In the genomic region with DNA sequence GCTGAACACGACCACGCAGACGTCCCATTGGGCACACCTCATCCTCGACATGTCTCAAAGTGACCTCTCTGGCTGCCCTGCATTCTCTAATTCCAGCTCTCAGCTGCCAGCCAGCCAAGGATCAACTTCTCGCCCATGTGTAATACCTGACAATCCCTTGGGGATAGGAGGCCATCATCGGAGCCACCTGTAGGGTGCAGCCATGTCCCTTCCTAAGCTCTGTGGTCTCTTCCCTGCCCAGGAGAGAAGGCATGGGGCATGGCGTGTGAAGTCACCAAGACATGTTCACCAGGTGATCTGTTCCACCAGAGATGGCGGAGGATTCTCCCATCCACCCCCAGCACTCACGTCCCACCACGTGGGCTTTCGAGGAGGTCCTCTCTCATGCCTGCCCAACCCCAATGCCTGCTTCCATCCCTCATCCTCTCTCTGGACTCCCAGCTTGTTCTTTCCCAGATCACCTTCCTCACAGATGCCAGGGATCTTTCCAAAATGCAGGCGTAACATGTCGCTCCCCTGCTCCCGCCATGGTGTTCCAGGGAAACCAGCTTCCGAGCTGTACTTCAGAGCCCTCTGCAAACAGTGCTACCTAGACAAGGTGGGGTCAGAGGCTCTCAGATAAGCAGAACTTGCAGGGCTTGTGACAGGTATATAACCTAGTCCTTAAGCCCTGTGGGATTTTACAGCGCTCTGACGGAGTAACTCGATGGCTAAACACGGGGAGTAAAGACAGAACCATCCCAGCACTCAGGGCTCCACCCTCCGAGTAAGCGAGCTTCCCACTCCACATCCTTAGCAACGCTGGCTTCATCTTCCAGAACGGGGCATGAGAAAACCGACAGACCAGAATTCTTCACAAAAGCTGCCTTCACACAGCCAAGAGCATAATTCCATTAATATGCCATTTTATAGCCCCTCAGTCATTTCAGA, we compare ENCODE assay signal across 20 cellular contexts. TPM values are rescaled to one million over a fixed set of nuclear protein-coding genes. Genes with fewer than 3 reads are reported as not detected.
DNase-seq lines count a peak whose midpoint lies in the region; ATAC-seq and TF ChIP-seq lines count a peak whose summit lies in the region.
"Had no signal": no experiment of that assay in that cellular context is flagged by ENCODE, and none has a peak within 500 bp of the region (broad histone marks: within the 10 kb centered on the region; RNA-seq: fewer than 3 reads in every experiment).

No MANE protein-coding gene starts in this region.

- intact Hi-C loops in MCF 10A (cut with micrococcal nuclease): no loop called here
- intact Hi-C loops in mammary epithelial cell (cut with micrococcal nuclease): no loop called here

- ATAC-seq in HG03378 (IDR thresholded peaks at IDR 0.05; ENCODE audit: unreplicated experiment): no peak
- ATAC-seq: T-helper 17 cell had no signal

- no peak overlapping the region for H3K27ac ChIP-seq in mammary epithelial cell (ENCODE audit: insufficient read depth, low read depth, low read length)
- no peak overlapping the region for H3K27ac ChIP-seq in smooth muscle cell (ENCODE audit: low read depth)
- H3K27ac ChIP-seq: 22Rv1, thoracic aorta had no signal

- peaks cover 17% of the 10 kb centered on the region for H3K36me3 Mint-ChIP-seq in MCF 10A (ENCODE audit: insufficient read depth, unreplicated experiment)
- H3K36me3 Mint-ChIP-seq: activated naive CD4-positive, alpha-beta T cell treated with anti-CD3 and anti-CD28 coated beads, Interleukin-2, amount 50 U/mL, for 24 hours had no signal

- no peak overlapping the region for H3K9ac ChIP-seq in mammary epithelial cell (ENCODE audit: insufficient read depth, low read length)
- no peak overlapping the region for H3K9ac ChIP-seq in smooth muscle cell (ENCODE audit: low read depth)

- no peak overlapping the region for H3K4me3 Mint-ChIP-seq in MCF 10A (ENCODE audit: unreplicated experiment)
- H3K4me3 Mint-ChIP-seq: activated naive CD4-positive, alpha-beta T cell treated with anti-CD3 and anti-CD28 coated beads, Interleukin-2, amount 50 U/mL, for 24 hours; memory B cell; T-helper 17 cell had no signal

- H3F3A ChIP-seq in smooth muscle cell (ENCODE audit: low read depth): peaks cover 22% of the 10 kb centered on the region

- dilution Hi-C loops in mammary epithelial cell (cut with HindIII; ENCODE audit: low sequenced_read_pairs): no loop called here

- H2AFZ ChIP-seq in mammary epithelial cell (ENCODE audit: low read depth, low read length): no peak overlapping the region
- no peak overlapping the region for H2AFZ ChIP-seq in smooth muscle cell (ENCODE audit: low read depth)

- no peaks in the 10 kb centered on the region for H3K4me1 ChIP-seq in mammary epithelial cell (ENCODE audit: insufficient read depth, low read length)
- H3K4me1 ChIP-seq in smooth muscle cell (ENCODE audit: low read depth): peaks cover 13% of the 10 kb centered on the region
- H3K4me1 ChIP-seq: BE2C had no signal

- H3K4me2 ChIP-seq in mammary epithelial cell (ENCODE audit: insufficient read depth, low read depth, low read length) (no peak overlapping the region), smooth muscle cell (peak overlapping the region; percentile 68)

- H3K9me3 ChIP-seq in mammary epithelial cell (replicated peaks; ENCODE audit: insufficient read depth, low read length) (no peaks in the 10 kb centered on the region), smooth muscle cell (replicated peaks; ENCODE audit: low read depth) (no peaks in the 10 kb centered on the region)
- H3K9me3 ChIP-seq: BE2C, thoracic aorta had no signal

- in situ Hi-C loops in mammary epithelial cell (cut with MboI; ENCODE audit: low sequenced_read_pairs in 2 of 2): no loop called here

- WGBS in mammary epithelial cell (ENCODE audit: low coverage, missing lambda C conversion rate): 92% methylated on average over 16 of the region's 24 CpGs
- 71% methylated on average over 24 of the region's 24 CpGs for WGBS in smooth muscle cell (ENCODE audit: low lambda C conversion rate)

- peaks cover 7% of the 10 kb centered on the region for H3K4me1 Mint-ChIP-seq in MCF 10A (ENCODE audit: insufficient read depth, unreplicated experiment)
- H3K4me1 Mint-ChIP-seq: activated naive CD4-positive, alpha-beta T cell treated with anti-CD3 and anti-CD28 coated beads, Interleukin-2, amount 50 U/mL, for 24 hours had no signal

- POLR2A ChIA-PET in MCF 10A (lab: Yijun Ruan, JAX): interaction anchor here (3.3 kb wide), 1 partner anchor 78 kb away, joined by 9 read pairs; a partner anchor contains a TSS

- DNase-seq in MCF 10A (ENCODE audit: unreplicated experiment) (peak; percentile 12), mammary epithelial cell (no peak), amniotic epithelial cell (ENCODE audit: low read depth) (peak; percentile 42), hepatic stellate cell (ENCODE audit: low spot score) (peak; percentile 44), smooth muscle cell (lab: John Stamatoyannopoulos, UW; ENCODE audit: unreplicated experiment) (no peak), NCI-H1092 treated with DMSO at 0.1 percent for 48 hours (lab: John Stamatoyannopoulos, UW) (no peak), DMS153 treated with DMSO at 0.1 percent for 48 hours (lab: John Stamatoyannopoulos, UW; ENCODE audit: unreplicated experiment) (no peak)
- DNase-seq: activated T-cell treated with anti-CD3 and anti-CD28 coated beads, Interleukin-2, amount 50 U/mL, for 48 hours; BE2C; cortex of kidney; NCI-H187 treated with DMSO at 0.1 percent for 48 hours; SIG-M5; small intestine; T-helper 17 cell had no signal

- H3K27ac Mint-ChIP-seq in MCF 10A (ENCODE audit: low read depth, unreplicated experiment): no peak overlapping the region
- H3K27ac Mint-ChIP-seq: activated naive CD4-positive, alpha-beta T cell treated with anti-CD3 and anti-CD28 coated beads, Interleukin-2, amount 50 U/mL, for 24 hours; memory B cell; nephron; T-helper 17 cell had no signal

- H3K27me3 Mint-ChIP-seq in MCF 10A (ENCODE audit: insufficient read depth, unreplicated experiment): no peaks in the 10 kb centered on the region

- H3K79me2 ChIP-seq in mammary epithelial cell (ENCODE audit: insufficient read depth, low read length) (peaks cover 87% of the 10 kb centered on the region), smooth muscle cell (ENCODE audit: low read depth) (peaks cover 68% of the 10 kb centered on the region)

- H4K20me1 ChIP-seq in mammary epithelial cell (ENCODE audit: insufficient read depth, low read length) (no peaks in the 10 kb centered on the region), smooth muscle cell (ENCODE audit: low read depth) (peaks cover 93% of the 10 kb centered on the region)

- CTCF ChIA-PET in MCF 10A (lab: Yijun Ruan, JAX) (interaction anchor here (0.6 to 1.2 kb wide), 3 partner anchors 10 to 79 kb away, joined by 3 to 5 read pairs (median 4); no protein-coding TSS in a partner anchor), mammary epithelial cell (lab: Charles Lee; ENCODE audit: low non-redundant PET) (no interaction called here)

- TF ChIP-seq CTCF in MCF 10A (IDR thresholded peaks at IDR 0.05; ENCODE audit: unreplicated experiment) (no peak), mammary epithelial cell (conservative IDR thresholded peaks at IDR 0.05 in 1 of 2, IDR thresholded peaks at IDR 0.05 in 1 of 2; ENCODE audit: extremely low read depth in 1 of 2, insufficient read depth in 1 of 2, low read depth in 1 of 2, low read length in 2 of 2) (peak in 1 of 2 donors; percentile 9), smooth muscle cell (IDR thresholded peaks at IDR 0.05; ENCODE audit: borderline replicate concordance, insufficient read depth, poor library complexity, severe bottlenecking) (no peak)

- no peaks in the 10 kb centered on the region for H3K9me3 Mint-ChIP-seq in MCF 10A (ENCODE audit: unreplicated experiment)
- H3K9me3 Mint-ChIP-seq: activated naive CD4-positive, alpha-beta T cell treated with anti-CD3 and anti-CD28 coated beads, Interleukin-2, amount 50 U/mL, for 24 hours; memory B cell; nephron had no signal

- no peak overlapping the region for H3K4me3 ChIP-seq in mammary epithelial cell (replicated peaks in 1 of 3; ENCODE audit: insufficient read depth in 1 of 3, low read depth in 2 of 3, low read length in 3 of 3)
- no peak overlapping the region for H3K4me3 ChIP-seq in smooth muscle cell
- H3K4me3 ChIP-seq: thoracic aorta had no signal

- H3K27me3 ChIP-seq in mammary epithelial cell (ENCODE audit: insufficient read depth, low read length) (no peaks in the 10 kb centered on the region), smooth muscle cell (ENCODE audit: low read depth) (no peaks in the 10 kb centered on the region)

- no TSS peak for BruUV-seq in MCF 10A (replicated peaks; lab: Mats Ljungman, UMichigan)
- no TSS peak for BruUV-seq in mammary epithelial cell (replicated peaks; lab: Mats Ljungman, UMichigan)

- H3K36me3 ChIP-seq in mammary epithelial cell (ENCODE audit: insufficient read depth, low read length): peaks cover 2% of the 10 kb centered on the region
- no peaks in the 10 kb centered on the region for H3K36me3 ChIP-seq in smooth muscle cell (ENCODE audit: low read depth)
- H3K36me3 ChIP-seq: BE2C, thoracic aorta had no signal

RNA-seq across cellular contexts. Expression of a gene that starts 41.1 kb away (rescaled TPM):
- total RNA-seq in MCF 10A (2022) (154 and 246 TPM in 2 replicates), mammary epithelial cell (100 to 1,000 TPM in 1 of 2 donors, 10 to 100 TPM in 1; 24.5 to 158 TPM), smooth muscle cell (58.4 and 70.1 TPM in 2 replicates)
- polyA plus RNA-seq in mammary epithelial cell (43.1 TPM), smooth muscle cell (83.0 and 84.9 TPM in 2 replicates)
- 113 TPM for polyA minus RNA-seq in mammary epithelial cell

Comparison
In these comparisons a context has a peak if more than half of its experiments do, and no peak if none do; other contexts are left out.
1. DNase-seq: peak in MCF 10A (single experiment), amniotic epithelial cell (single experiment) and hepatic stellate cell (single experiment); none in mammary epithelial cell (single experiment), smooth muscle cell (single experiment), NCI-H1092 treated with DMSO at 0.1 percent for 48 hours (single experiment) and DMS153 treated with DMSO at 0.1 percent for 48 hours (single experiment).